ENCODE assay signal across 8 cellular contexts in genomic region chr2:73827660-73828388, GRCh38. TPM values are rescaled to one million over a fixed set of nuclear protein-coding genes. Genes with fewer than 3 reads are reported as not detected.
A peak's percentile ranks its signal among the peaks of the same experiment; 100 is the strongest.
DNase-seq lines count a peak whose midpoint lies in the region; ATAC-seq and TF ChIP-seq lines count a peak whose summit lies in the region.

No MANE protein-coding gene starts in this region.

- peak overlapping the region; percentile 98 for H3K27ac ChIP-seq in C4-2B
- no peak overlapping the region for H3K27ac ChIP-seq in KMS-11
- H3K27ac ChIP-seq in dorsolateral prefrontal cortex: peak overlapping the region in 49 of 59 donors; percentile 48 to 99 (median 95)
- H3K27ac ChIP-seq in ovary: no peak overlapping the region
- peak overlapping the region in 1 of 2 donors; percentile 97 for H3K27ac ChIP-seq in left lung

- H3K4me2 ChIP-seq in KMS-11: peak overlapping the region; percentile 67

- peak overlapping the region; percentile 90 for H3K4me3 ChIP-seq in KMS-11 (IDR thresholded peaks at IDR 0.05; ENCODE audit: insufficient read depth, low read depth, low read length)
- peak overlapping the region; percentile 62 to 99 (median 88) for H3K4me3 ChIP-seq in dorsolateral prefrontal cortex
- peak overlapping the region; percentile 83 for H3K4me3 ChIP-seq in ovary
- H3K4me3 ChIP-seq in left lung: peak overlapping the region in 1 of 2 donors; percentile 73

- TF ChIP-seq CTCF in C4-2B (conservative IDR thresholded peaks at IDR 0.05) (no peak), KMS-11 (conservative IDR thresholded peaks at IDR 0.05; ENCODE audit: low read depth, low read length) (no peak), dorsolateral prefrontal cortex (IDR thresholded peaks at IDR 0.05 in 54 of 56, conservative IDR thresholded peaks at IDR 0.05 in 2 of 56; ENCODE audit: low read depth in 1 of 56, partially characterized antibody in 56 of 56) (no peak), ovary (IDR thresholded peaks at IDR 0.05) (no peak), left lung (IDR thresholded peaks at IDR 0.05) (no peak)

- no peaks in the 10 kb centered on the region for H4K20me1 ChIP-seq in KMS-11 (ENCODE audit: insufficient read depth)

- ATAC-seq in left lung (no peak), GM21360 (IDR thresholded peaks at IDR 0.05; ENCODE audit: unreplicated experiment) (no peak)

- no peak for TF ChIP-seq EP300 in ovary (IDR thresholded peaks at IDR 0.05)

- no peaks in the 10 kb centered on the region for H3K27me3 ChIP-seq in KMS-11 (ENCODE audit: insufficient read depth, low read depth)
- H3K27me3 ChIP-seq in dorsolateral prefrontal cortex: no peaks in the 10 kb centered on the region
- no peaks in the 10 kb centered on the region for H3K27me3 ChIP-seq in ovary
- no peaks in the 10 kb centered on the region for H3K27me3 ChIP-seq in left lung

- H3K4me1 ChIP-seq in KMS-11 (ENCODE audit: low read depth, poor library complexity, severe bottlenecking) (peaks cover 39% of the 10 kb centered on the region), ovary (ENCODE audit: insufficient read depth) (peaks cover 7% of the 10 kb centered on the region), left lung (peaks cover 7 to 27% of the 10 kb centered on the region in 2 donors)

- H3K36me3 ChIP-seq in KMS-11 (ENCODE audit: insufficient read depth) (no peaks in the 10 kb centered on the region), ovary (no peaks in the 10 kb centered on the region), left lung (peaks cover 0 to 13% of the 10 kb centered on the region in 2 donors)

- no peaks in the 10 kb centered on the region for H3K9me3 ChIP-seq in ovary
- H3K9me3 ChIP-seq in left lung: no peaks in the 10 kb centered on the region

- H2AFZ ChIP-seq in KMS-11 (ENCODE audit: low read depth): peak overlapping the region; percentile 78

- intact Hi-C loops in dorsolateral prefrontal cortex (cut with DNase I): no loop called here
- intact Hi-C loops in ovary (cut with DNase I): loop anchor here in 2 of 4 donors (10.0 kb wide), 2 partner anchors 177 to 507 kb away; no protein-coding TSS in a partner anchor
- intact Hi-C loops in left lung (cut with DNase I): no loop called here

- 74 to 79% (median 79%) methylated on average over 9 of the region's 9 CpGs for WGBS in ovary, 3 donors

- no peak for TF ChIP-seq POLR2A in ovary (IDR thresholded peaks at IDR 0.05)

- H3K79me2 ChIP-seq in KMS-11 (ENCODE audit: insufficient read depth, low read depth): peaks cover 5% of the 10 kb centered on the region; the same call in 1 of the 2 replicates

- H3K9ac ChIP-seq in KMS-11: peak overlapping the region; percentile 54; the same call in 1 of the 2 replicates

- no peak for DNase-seq in dorsolateral prefrontal cortex
- no peak for DNase-seq in ovary
- no peak for DNase-seq in inferior parietal cortex (ENCODE audit: extremely low spot score)
- no peak for DNase-seq in left lung
- no peak for DNase-seq in stimulated activated CD4-positive, alpha-beta T cell treated with anti-CD3 and anti-CD28 coated beads, Interleukin-1b, Interleukin-23, amount 100 ng/mL, for 48 hours

RNA-seq across cellular contexts. Expression of gene STAMBP, which starts 0.9 kb away (rescaled TPM):
- total RNA-seq in dorsolateral prefrontal cortex (10 to 100 TPM; 29.9 to 95.9 (median 44.7) TPM), ovary (10 to 100 TPM; 17.0 to 34.2 (median 28.1) TPM), left lung (10 to 100 TPM; 32.6 to 40.5 TPM)
- 10 to 100 TPM; 24.7 to 67.9 TPM for polyA plus RNA-seq in ovary

RNA-seq across cellular contexts. Expression of gene C2orf78, which starts 43.8 kb away (rescaled TPM):
- total RNA-seq in dorsolateral prefrontal cortex: not detected
- not detected for total RNA-seq in ovary
- not detected for polyA plus RNA-seq in ovary
- total RNA-seq in left lung: not detected

RNA-seq across cellular contexts. Expression of gene DUSP11, which starts 47.9 kb away (rescaled TPM):
- total RNA-seq in dorsolateral prefrontal cortex (10 to 100 TPM; 12.9 to 31.6 (median 21.5) TPM), ovary (10 to 100 TPM; 19.2 to 54.3 (median 27.2) TPM), left lung (10 to 100 TPM; 16.6 to 17.1 TPM)
- 10 to 100 TPM; 24.8 to 36.9 TPM for polyA plus RNA-seq in ovary

Comparison
In these comparisons a context has a peak if more than half of its experiments do, and no peak if none do; other contexts are left out.
1. H3K27ac ChIP-seq: peak in C4-2B (single experiment) and dorsolateral prefrontal cortex (49 of 59); none in KMS-11 (single experiment) and ovary (0 of 2).